In genomic region chr3:159821148-159821547, GRCh38 we compare ENCODE assay signal across 20 cellular contexts. TPM values are rescaled to one million over a fixed set of nuclear protein-coding genes. Genes with fewer than 3 reads are reported as not detected.
DNase-seq lines count a peak whose midpoint lies in the region; TF ChIP-seq lines count a peak whose summit lies in the region.
"Had no signal": no experiment of that assay in that cellular context is flagged by ENCODE, and none has a peak within 500 bp of the region (broad histone marks: within the 10 kb centered on the region; RNA-seq: fewer than 3 reads in every experiment).

No MANE protein-coding gene starts in this region.

- no peaks in the 10 kb centered on the region for H3K9me3 Mint-ChIP-seq in activated naive CD8-positive, alpha-beta T cell treated with anti-CD3 and anti-CD28 coated beads for 36 hours
- H3K9me3 Mint-ChIP-seq: dendritic cell treated with granulocyte-macrophage colony-stimulating factor and Interleukin-4, amounts not matched to agents 40 ng/mL and 50 ng/mL, for 4 days; stimulated activated naive CD8-positive, alpha-beta T cell treated with anti-CD3 and anti-CD28 coated beads, Interleukin-15, amount 100 ng/mL, for 72 hours had no signal

- peaks cover 24 to 39% of the 10 kb centered on the region in 2 experiments for H3K4me1 ChIP-seq in trophoblast cell (ENCODE audit: control insufficient read depth in 1 of 2, insufficient read depth in 2 of 2, low read length in 2 of 2)
- no peaks in the 10 kb centered on the region for H3K4me1 ChIP-seq in adrenal gland (replicated peaks in 1 of 2)
- H3K4me1 ChIP-seq in tibial nerve: no peaks in the 10 kb centered on the region

- no peak overlapping the region for H3K9ac ChIP-seq in trophoblast cell (ENCODE audit: low read length)

- H3K27me3 ChIP-seq in trophoblast cell (ENCODE audit: insufficient read depth, low read length) (no peaks in the 10 kb centered on the region), adrenal gland (no peaks in the 10 kb centered on the region), tibial nerve (no peaks in the 10 kb centered on the region)
- H3K27me3 ChIP-seq: esophagus squamous epithelium, heart right ventricle had no signal

- peak overlapping the region; percentile 76 for H2BK120ac ChIP-seq in trophoblast cell (ENCODE audit: insufficient read depth, low read length, poor library complexity)

- peaks cover 3% of the 10 kb centered on the region for H3K79me2 ChIP-seq in trophoblast cell (ENCODE audit: control insufficient read depth, insufficient read depth, low read length, poor library complexity)

- TF ChIP-seq POLR2A in adrenal gland (IDR thresholded peaks at IDR 0.05) (no peak), tibial nerve (IDR thresholded peaks at IDR 0.05) (no peak)

- DNase-seq in HT1080 (ENCODE audit: low read depth) (peak; percentile 74), amniotic epithelial cell (ENCODE audit: low read depth) (peak; percentile 89), glomerular visceral epithelial cell (ENCODE audit: extremely low spot score) (peak; percentile 69), trophoblast cell (no peak), adrenal gland (no peak), NCI-H2196 (lab: John Stamatoyannopoulos, UW; ENCODE audit: unreplicated experiment) (no peak), tibial nerve (ENCODE audit: low spot score in 2 of 2) (no peak)
- no peak for DNase-seq in activated naive CD8-positive, alpha-beta T cell treated with anti-CD3 and anti-CD28 coated beads for 36 hours
- DNase-seq: activated effector memory CD4-positive, alpha-beta T cell treated with Interleukin-2 at 50 U/mL for 16 hours; CD8-positive, alpha-beta memory T cell; esophagus squamous epithelium; heart right ventricle; naive thymus-derived CD4-positive, alpha-beta T cell; NCI-H1105; NCI-H446 treated with DMSO at 0.1 percent for 48 hours; psoas muscle; SHP77; stimulated activated naive CD8-positive, alpha-beta T cell treated with anti-CD3 and anti-CD28 coated beads, Interleukin-15, amount 100 ng/mL, for 72 hours; T-helper 17 cell had no signal

- H2AK5ac ChIP-seq in trophoblast cell (ENCODE audit: low read length): no peak overlapping the region

- H3K14ac ChIP-seq in trophoblast cell (ENCODE audit: low read length): no peak overlapping the region

- peaks cover 5% of the 10 kb centered on the region for H3K27me3 Mint-ChIP-seq in activated naive CD8-positive, alpha-beta T cell treated with anti-CD3 and anti-CD28 coated beads for 36 hours
- H3K27me3 Mint-ChIP-seq: dendritic cell treated with granulocyte-macrophage colony-stimulating factor and Interleukin-4, amounts not matched to agents 40 ng/mL and 50 ng/mL, for 4 days had no signal

- H3K79me1 ChIP-seq in trophoblast cell (ENCODE audit: low read length): peaks cover 41% of the 10 kb centered on the region

- H3K36me3 ChIP-seq in trophoblast cell (ENCODE audit: control insufficient read depth in 1 of 2, insufficient read depth in 2 of 2, low read length in 2 of 2) (no peaks in the 10 kb centered on the region), adrenal gland (replicated peaks in 1 of 2) (no peaks in the 10 kb centered on the region), tibial nerve (no peaks in the 10 kb centered on the region)
- H3K36me3 ChIP-seq: esophagus squamous epithelium, heart right ventricle had no signal

- H3K27ac Mint-ChIP-seq in activated naive CD8-positive, alpha-beta T cell treated with anti-CD3 and anti-CD28 coated beads for 36 hours: no peak overlapping the region
- H3K27ac Mint-ChIP-seq: CD8-positive, alpha-beta memory T cell; dendritic cell treated with granulocyte-macrophage colony-stimulating factor and Interleukin-4, amounts not matched to agents 40 ng/mL and 50 ng/mL, for 4 days; naive thymus-derived CD4-positive, alpha-beta T cell; stimulated activated naive CD8-positive, alpha-beta T cell treated with anti-CD3 and anti-CD28 coated beads, Interleukin-15, amount 100 ng/mL, for 72 hours; T-helper 17 cell had no signal

- H2BK12ac ChIP-seq in trophoblast cell (ENCODE audit: low read length): no peak overlapping the region

- H3K9me3 ChIP-seq in trophoblast cell (ENCODE audit: insufficient read depth, low read depth, low read length): no peaks in the 10 kb centered on the region
- no peaks in the 10 kb centered on the region for H3K9me3 ChIP-seq in adrenal gland (replicated peaks in 1 of 3)
- no peaks in the 10 kb centered on the region for H3K9me3 ChIP-seq in tibial nerve
- H3K9me3 ChIP-seq: esophagus squamous epithelium, heart right ventricle, psoas muscle had no signal

- intact Hi-C loops in adrenal gland (cut with DNase I): no loop called here

- no peak overlapping the region for H2AFZ ChIP-seq in trophoblast cell (ENCODE audit: insufficient read depth, low read length, poor library complexity)

- H3K18ac ChIP-seq in trophoblast cell (ENCODE audit: low read length): no peak overlapping the region

- no peaks in the 10 kb centered on the region for H3K4me1 Mint-ChIP-seq in activated naive CD8-positive, alpha-beta T cell treated with anti-CD3 and anti-CD28 coated beads for 36 hours
- H3K4me1 Mint-ChIP-seq: CD8-positive, alpha-beta memory T cell; naive thymus-derived CD4-positive, alpha-beta T cell; stimulated activated naive CD8-positive, alpha-beta T cell treated with anti-CD3 and anti-CD28 coated beads, Interleukin-15, amount 100 ng/mL, for 72 hours; T-helper 17 cell had no signal

- no peak overlapping the region for H3K4me3 Mint-ChIP-seq in activated naive CD8-positive, alpha-beta T cell treated with anti-CD3 and anti-CD28 coated beads for 36 hours
- H3K4me3 Mint-ChIP-seq: CD8-positive, alpha-beta memory T cell; dendritic cell treated with granulocyte-macrophage colony-stimulating factor and Interleukin-4, amounts not matched to agents 40 ng/mL and 50 ng/mL, for 4 days; naive thymus-derived CD4-positive, alpha-beta T cell; stimulated activated naive CD8-positive, alpha-beta T cell treated with anti-CD3 and anti-CD28 coated beads, Interleukin-15, amount 100 ng/mL, for 72 hours; T-helper 17 cell had no signal

- H4K91ac ChIP-seq in trophoblast cell (ENCODE audit: low read depth, low read length): peak overlapping the region; percentile 14

- no peak overlapping the region for H4K8ac ChIP-seq in trophoblast cell (ENCODE audit: low read depth, low read length)

- no peak for TF ChIP-seq CTCF in adrenal gland (IDR thresholded peaks at IDR 0.05)
- no peak for TF ChIP-seq CTCF in tibial nerve (IDR thresholded peaks at IDR 0.05)

- no peak for TF ChIP-seq EP300 in tibial nerve (IDR thresholded peaks at IDR 0.05)

- no peak overlapping the region for H3K4me2 ChIP-seq in trophoblast cell (ENCODE audit: low read length)

- no peak overlapping the region for H3K23ac ChIP-seq in trophoblast cell (ENCODE audit: low read length)

- peak overlapping the region; percentile 88 for H3K27ac ChIP-seq in trophoblast cell (ENCODE audit: low read depth, low read length)
- H3K27ac ChIP-seq in adrenal gland: no peak overlapping the region
- no peak overlapping the region for H3K27ac ChIP-seq in tibial nerve
- H3K27ac ChIP-seq: esophagus squamous epithelium, heart right ventricle, psoas muscle had no signal

- H3K4me3 ChIP-seq in trophoblast cell (ENCODE audit: low read depth, low read length): no peak overlapping the region
- H3K4me3 ChIP-seq in adrenal gland: no peak overlapping the region
- H3K4me3 ChIP-seq in tibial nerve: no peak overlapping the region
- H3K4me3 ChIP-seq: esophagus squamous epithelium, heart right ventricle, psoas muscle had no signal

- H3K36me3 Mint-ChIP-seq in activated naive CD8-positive, alpha-beta T cell treated with anti-CD3 and anti-CD28 coated beads for 36 hours: no peaks in the 10 kb centered on the region
- H3K36me3 Mint-ChIP-seq: CD8-positive, alpha-beta memory T cell; naive thymus-derived CD4-positive, alpha-beta T cell had no signal

- no CpG with 5 or more reads among the region's 5 CpGs for WGBS in trophoblast cell (ENCODE audit: extremely low coverage, insufficient coverage, insufficient read length)
- 85 to 97% (median 92%) methylated on average over 5 of the region's 5 CpGs for WGBS in adrenal gland, 4 donors
- WGBS in tibial nerve, 2 donors: 76 to 79% methylated on average over 5 of the region's 5 CpGs

- H3K4ac ChIP-seq in trophoblast cell (ENCODE audit: low read depth, low read length): no peak overlapping the region

- H4K12ac ChIP-seq in trophoblast cell (ENCODE audit: low read depth, low read length): no peak overlapping the region

- H2BK5ac ChIP-seq in trophoblast cell (ENCODE audit: low read depth, low read length, poor library complexity): peak overlapping the region; percentile 78

RNA-seq across cellular contexts. Expression of gene SCHIP1, which starts 18.5 kb away (rescaled TPM):
- 3.1 and 7.2 TPM in 2 replicates for total RNA-seq in HT1080 (2014; rRNA removed; shearing (Covaris generic))
- polyA plus RNA-seq in HT1080 (2015; cell fraction: cytosol; rRNA removed): 7.3 and 10.6 TPM in 2 replicates
- polyA plus RNA-seq in HT1080 (2015; cell fraction: nucleus; rRNA removed): 15.2 and 17.4 TPM in 2 replicates
- polyA plus RNA-seq in trophoblast cell (2013): 12.8 and 13.8 TPM in 2 replicates
- 1 to 10 TPM in 3 of 8 donors, under 1 TPM in 4, not detected in 1; 0.09 to 4.7 (median 0.58) TPM for total RNA-seq in adrenal gland
- polyA plus RNA-seq in adrenal gland: 1 to 10 TPM in 2 of 3 donors, under 1 TPM in 1; 0.27 to 2.2 (median 2.1) TPM
- not detected for total RNA-seq in activated naive CD8-positive, alpha-beta T cell treated with anti-CD3 and anti-CD28 coated beads for 36 hours
- 10 to 100 TPM; 12.6 to 36.0 (median 27.5) TPM for total RNA-seq in tibial nerve
- total RNA-seq: CD8-positive, alpha-beta memory T cell; naive thymus-derived CD4-positive, alpha-beta T cell; T-helper 17 cell had no signal
- polyA plus RNA-seq: CD8-positive, alpha-beta memory T cell; naive thymus-derived CD4-positive, alpha-beta T cell had no signal

Comparison
In these comparisons a context has a peak if more than half of its experiments do, and no peak if none do; other contexts are left out.
1. DNase-seq: peak in HT1080 (single experiment), amniotic epithelial cell (single experiment) and glomerular visceral epithelial cell (single experiment); none in trophoblast cell (0 of 2), adrenal gland (0 of 7), activated naive CD8-positive, alpha-beta T cell treated with anti-CD3 and anti-CD28 coated beads for 36 hours (single experiment), NCI-H2196 (single experiment) and tibial nerve (0 of 2).